8 cellular contexts compared by ENCODE assay signal in genomic region chr20:32356935-32357868, GRCh38. TPM values are rescaled to one million over a fixed set of nuclear protein-coding genes. Genes with fewer than 3 reads are reported as not detected.
DNase-seq lines count a peak whose midpoint lies in the region; ATAC-seq and TF ChIP-seq lines count a peak whose summit lies in the region.

No MANE protein-coding gene starts in this region.

- peaks cover 31% of the 10 kb centered on the region for H3K36me3 Mint-ChIP-seq in Calu3 (ENCODE audit: insufficient read depth, unreplicated experiment)
- peaks cover 12% of the 10 kb centered on the region for H3K36me3 Mint-ChIP-seq in activated naive CD4-positive, alpha-beta T cell treated with anti-CD3 and anti-CD28 coated beads, Interleukin-2, amount 50 U/mL, for 24 hours

- no peak for TF ChIP-seq CTCF in Calu3 (IDR thresholded peaks at IDR 0.05; ENCODE audit: unreplicated experiment)
- no peak for TF ChIP-seq CTCF in retinal pigment epithelial cell (conservative IDR thresholded peaks at IDR 0.05; ENCODE audit: low read depth, low read length)

- no peaks in the 10 kb centered on the region for H3K27me3 Mint-ChIP-seq in Calu3 (ENCODE audit: unreplicated experiment)
- no peaks in the 10 kb centered on the region for H3K27me3 Mint-ChIP-seq in activated naive CD4-positive, alpha-beta T cell treated with anti-CD3 and anti-CD28 coated beads, Interleukin-2, amount 50 U/mL, for 24 hours

- peak overlapping the region; percentile 88 for H3K4me3 Mint-ChIP-seq in Calu3 (ENCODE audit: low read depth, unreplicated experiment)
- H3K4me3 Mint-ChIP-seq in activated naive CD4-positive, alpha-beta T cell treated with anti-CD3 and anti-CD28 coated beads, Interleukin-2, amount 50 U/mL, for 24 hours = peak overlapping the region; percentile 91

- DNase-seq in Calu3 = peak; percentile 36
- peak; percentile 52 for DNase-seq in HS-5 (ENCODE audit: low read depth)
- no peak for DNase-seq in left ventricle myocardium superior
- no peak for DNase-seq in retinal pigment epithelial cell (ENCODE audit: low read depth)
- DNase-seq in COR-L47 (lab: John Stamatoyannopoulos, UW) = no peak
- DNase-seq in hepatic stellate cell (ENCODE audit: low spot score) = no peak
- no peak for DNase-seq in stimulated activated naive CD4-positive, alpha-beta T cell treated with Interleukin-2 at 50 U/mL for 16 hours (lab: John Stamatoyannopoulos, UW)

- ATAC-seq in left ventricle myocardium superior = peak; percentile 14

- CTCF ChIA-PET in Calu3 (lab: Charles Lee) = interaction anchor here (0.8 to 2.1 kb wide), 2 partner anchors 14 to 60 kb away, joined by 4 to 7 read pairs; no protein-coding TSS in a partner anchor

- H3K27ac Mint-ChIP-seq in Calu3 (ENCODE audit: unreplicated experiment) = peak overlapping the region; percentile 93
- peak overlapping the region; percentile 100 for H3K27ac Mint-ChIP-seq in activated naive CD4-positive, alpha-beta T cell treated with anti-CD3 and anti-CD28 coated beads, Interleukin-2, amount 50 U/mL, for 24 hours

- peaks cover 49% of the 10 kb centered on the region for H3K4me1 Mint-ChIP-seq in Calu3 (ENCODE audit: low read depth, unreplicated experiment)
- peaks cover 43% of the 10 kb centered on the region for H3K4me1 Mint-ChIP-seq in activated naive CD4-positive, alpha-beta T cell treated with anti-CD3 and anti-CD28 coated beads, Interleukin-2, amount 50 U/mL, for 24 hours

- TSS peak; percentile 80 for BruUV-seq in Calu3 (replicated peaks; lab: Mats Ljungman, UMichigan)

- peak overlapping the region; percentile 95 for H3K4me3 ChIP-seq in retinal pigment epithelial cell (ENCODE audit: low read length)

- no peaks in the 10 kb centered on the region for H3K9me3 Mint-ChIP-seq in Calu3 (ENCODE audit: low read depth, unreplicated experiment)
- no peaks in the 10 kb centered on the region for H3K9me3 Mint-ChIP-seq in activated naive CD4-positive, alpha-beta T cell treated with anti-CD3 and anti-CD28 coated beads, Interleukin-2, amount 50 U/mL, for 24 hours

- intact Hi-C loops in Calu3 (cut with micrococcal nuclease; ENCODE audit: unreplicated experiment) = loop anchor here (2.0 to 5.0 kb wide), 2 partner anchors 30 to 120 kb away; no protein-coding TSS in a partner anchor
- intact Hi-C loops in left ventricle myocardium superior (cut with micrococcal nuclease) = no loop called here

RNA-seq across cellular contexts. Expression of gene ASXL1, which starts 0.9 kb away (rescaled TPM):
- total RNA-seq in Calu3 (2022) (120 and 123 TPM in 2 replicates), left ventricle myocardium superior (25.7 TPM)

Comparison
In these comparisons a context has a peak if more than half of its experiments do, and no peak if none do; other contexts are left out.
1. DNase-seq: peak in Calu3 (single experiment) and HS-5 (single experiment); none in left ventricle myocardium superior (single experiment), retinal pigment epithelial cell (single experiment), COR-L47 (single experiment), hepatic stellate cell (single experiment) and stimulated activated naive CD4-positive, alpha-beta T cell treated with Interleukin-2 at 50 U/mL for 16 hours (single experiment).